Comparison of ENCODE assay signal across 8 cellular contexts in genomic region chrX:20140410-20140809, GRCh38. TPM values are rescaled to one million over a fixed set of nuclear protein-coding genes. Genes with fewer than 3 reads are reported as not detected.
A peak's percentile ranks its signal among the peaks of the same experiment; 100 is the strongest.
DNase-seq lines count a peak whose midpoint lies in the region; ATAC-seq and TF ChIP-seq lines count a peak whose summit lies in the region.

No MANE protein-coding gene starts in this region.

- H3K9me3 Mint-ChIP-seq in Caco-2 (ENCODE audit: unreplicated experiment) = no peaks in the 10 kb centered on the region

- POLR2A ChIA-PET in Caco-2 (lab: Charles Lee) = no interaction called here

- ATAC-seq in GM19467 (IDR thresholded peaks at IDR 0.05; ENCODE audit: unreplicated experiment) = no peak

- no peak overlapping the region for H3K27ac ChIP-seq in coronary artery

- H2AFZ ChIP-seq in neuron (ENCODE audit: low read depth, low read length) = no peak overlapping the region

- CTCF ChIA-PET in Caco-2 (lab: Charles Lee) = no interaction called here

- peak overlapping the region; percentile 60 for H3K4me3 ChIP-seq in Caco-2 (ENCODE audit: low read depth, low read length)
- peak overlapping the region; percentile 93 for H3K4me3 ChIP-seq in coronary artery
- H3K4me3 ChIP-seq in neuron (ENCODE audit: low read length) = peak overlapping the region; percentile 80

- H3K4me1 Mint-ChIP-seq in Caco-2 (ENCODE audit: low read depth, unreplicated experiment) = peaks cover 11% of the 10 kb centered on the region

- H3K27ac Mint-ChIP-seq in Caco-2 (ENCODE audit: unreplicated experiment) = no peak overlapping the region

- no peaks in the 10 kb centered on the region for H3K27me3 Mint-ChIP-seq in Caco-2 (ENCODE audit: insufficient read depth, unreplicated experiment)

- H3K9me3 ChIP-seq in Caco-2 (no peaks in the 10 kb centered on the region), neuron (ENCODE audit: low read length) (no peaks in the 10 kb centered on the region)

- H3K4me3 Mint-ChIP-seq in Caco-2 (ENCODE audit: unreplicated experiment) = peak overlapping the region; percentile 77

- peaks cover 21% of the 10 kb centered on the region for H3K4me1 ChIP-seq in Caco-2
- peaks cover 9% of the 10 kb centered on the region for H3K4me1 ChIP-seq in neuron (ENCODE audit: insufficient read depth, low read length)

- DNase-seq in Caco-2 (no peak), MV-4-11 (lab: John Stamatoyannopoulos, UW) (peak; percentile 28), coronary artery (ENCODE audit: low spot score) (no peak), dedifferentiated amniotic fluid mesenchymal stem cell (ENCODE audit: extremely low spot score) (no peak), epidermal melanocyte (ENCODE audit: insufficient read length, low spot score) (no peak)
- DNase-seq in central memory CD4-positive, alpha-beta T cell = no peak

- H3K36me3 Mint-ChIP-seq in Caco-2 (ENCODE audit: insufficient read depth, unreplicated experiment) = peaks cover 47% of the 10 kb centered on the region

- intact Hi-C loops in Caco-2 (cut with micrococcal nuclease; ENCODE audit: unreplicated experiment) = no loop called here

- no peaks in the 10 kb centered on the region for H3K27me3 ChIP-seq in Caco-2 (replicated peaks; ENCODE audit: control insufficient read depth, insufficient read depth, low read length)
- no peaks in the 10 kb centered on the region for H3K27me3 ChIP-seq in neuron (ENCODE audit: insufficient read depth, low read length)

- H3K36me3 ChIP-seq in Caco-2 (ENCODE audit: control insufficient read depth, insufficient read depth, low read length) (no peaks in the 10 kb centered on the region), neuron (ENCODE audit: insufficient read depth, low read length) (peaks cover 30% of the 10 kb centered on the region)

- BruUV-seq in Caco-2 (replicated peaks; lab: Mats Ljungman, UMichigan) = TSS peak; percentile 43

- no peak for TF ChIP-seq CTCF in Caco-2 (IDR thresholded peaks at IDR 0.05; ENCODE audit: insufficient read depth in 1 of 2, low read depth in 1 of 2, low read length in 1 of 2, severe bottlenecking in 1 of 2, unreplicated experiment in 1 of 2)
- TF ChIP-seq CTCF in coronary artery (IDR thresholded peaks at IDR 0.05) = no peak

RNA-seq across cellular contexts. Expression of gene EIF1AX, which starts 1.2 kb away (rescaled TPM):
- 136 and 144 TPM in 2 replicates for total RNA-seq in Caco-2 (2022)

RNA-seq across cellular contexts. Expression of gene MAP7D2, which starts 23.7 kb away (rescaled TPM):
- 42.8 and 45.4 TPM in 2 replicates for total RNA-seq in Caco-2 (2022)
